In the genomic region with DNA sequence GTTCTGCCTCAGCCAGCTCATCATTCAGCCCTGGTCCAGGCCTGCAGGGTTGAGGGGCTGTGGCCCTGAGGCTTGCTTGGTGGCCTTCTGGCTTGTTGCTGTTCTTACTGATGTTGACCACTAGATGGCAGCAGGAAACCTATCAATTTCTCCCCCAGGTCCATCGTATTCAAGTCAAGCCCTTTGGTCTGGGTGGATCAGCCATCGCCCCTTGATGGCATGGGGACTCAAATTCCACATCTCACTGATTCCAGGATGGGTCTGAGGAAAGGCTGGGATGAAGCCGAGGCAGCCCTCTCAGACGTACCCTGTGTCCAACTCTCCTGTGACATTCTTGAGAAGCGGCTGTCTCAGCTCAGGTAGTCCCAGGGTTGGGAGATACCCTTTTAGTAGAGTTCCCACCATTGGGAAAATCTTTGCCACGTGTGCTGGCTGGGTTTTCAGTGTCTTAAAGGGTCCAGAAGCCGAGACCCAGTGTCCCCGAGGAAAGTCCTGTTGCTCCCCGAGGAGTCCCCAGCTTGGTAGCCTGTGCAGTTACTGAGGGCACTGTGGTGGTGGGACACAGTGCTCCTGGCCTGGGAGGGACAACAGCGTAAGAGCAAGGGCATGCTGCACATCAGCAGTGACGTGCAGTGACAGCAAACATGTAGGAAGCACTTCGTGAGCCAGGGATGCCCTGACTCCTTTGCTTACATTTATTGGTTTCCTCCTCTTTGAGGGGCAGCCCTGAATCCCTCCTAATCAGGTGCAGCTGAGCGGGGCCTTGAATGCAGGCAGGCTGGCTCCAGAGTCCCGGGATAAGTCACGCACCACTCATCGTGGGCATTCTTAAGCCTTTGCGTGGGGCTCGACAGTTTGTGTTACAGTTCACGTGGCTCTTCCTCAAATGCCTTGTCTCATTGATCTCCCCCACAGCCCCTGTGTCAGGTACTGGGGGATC, we compare ENCODE assay signal across 8 cellular contexts. TPM values are rescaled to one million over a fixed set of nuclear protein-coding genes. Genes with fewer than 3 reads are reported as not detected.
DNase-seq lines count a peak whose midpoint lies in the region; ATAC-seq, FAIRE-seq and TF ChIP-seq lines count a peak whose summit lies in the region.

No MANE protein-coding gene starts in this region.

- ATAC-seq in effector memory CD8-positive, alpha-beta T cell (replicated peaks), result peak; percentile 59
- ATAC-seq in GM19395 (IDR thresholded peaks at IDR 0.05; ENCODE audit: unreplicated experiment), result no peak

- H3K4me3 ChIP-seq in AG10803 (ENCODE audit: low read length), result no peak overlapping the region

- H3K27me3 Mint-ChIP-seq in effector memory CD8-positive, alpha-beta T cell, result peaks cover 65 to 88% of the 10 kb centered on the region in 2 donors

- FAIRE-seq in GM19239 (lab: Jason Lieb, UNC), result peak; percentile 82

- H3K4me3 Mint-ChIP-seq in effector memory CD8-positive, alpha-beta T cell, result no peak overlapping the region

- peak; percentile 84 for TF ChIP-seq CTCF in AG10803 (conservative IDR thresholded peaks at IDR 0.05; ENCODE audit: low read length)

- DNase-seq in AG10803 (ENCODE audit: low read depth) (peak; percentile 77), GM19239 (ENCODE audit: insufficient read length, low spot score) (peak; percentile 80), NCI-H2171 treated with DMSO at 0.1 percent for 48 hours (lab: John Stamatoyannopoulos, UW) (peak; percentile 80), lung microvascular endothelial cell (ENCODE audit: low read depth in 2 of 2) (peak; percentile 87 to 89), superior temporal gyrus (ENCODE audit: extremely low spot score) (peak; percentile 85)
- DNase-seq in activated CD4-positive, alpha-beta T cell treated with anti-CD3 and anti-CD28 coated beads for 48 hours, result peak; percentile 46
- DNase-seq in effector memory CD8-positive, alpha-beta T cell, result peak; percentile 15 to 37 (median 24)

- no peaks in the 10 kb centered on the region for H3K36me3 Mint-ChIP-seq in effector memory CD8-positive, alpha-beta T cell (ENCODE audit: insufficient read depth)

- no peaks in the 10 kb centered on the region for H3K9me3 Mint-ChIP-seq in effector memory CD8-positive, alpha-beta T cell

- no peak overlapping the region for H3K27ac Mint-ChIP-seq in effector memory CD8-positive, alpha-beta T cell

- H3K4me1 Mint-ChIP-seq in effector memory CD8-positive, alpha-beta T cell (ENCODE audit: low read depth in 2 of 2), result peaks cover 0 to 4% of the 10 kb centered on the region in 2 donors

RNA-seq across cellular contexts. Expression of gene TSPAN9, which starts 58.6 kb away (rescaled TPM):
- 74.1 and 83.7 TPM in 2 replicates for total RNA-seq in lung microvascular endothelial cell

Comparison
In these comparisons a context has a peak if more than half of its experiments do, and no peak if none do; other contexts are left out.
1. DNase-seq: peak in every context shown above with its lines; median percentile 88 in lung microvascular endothelial cell; 85 in superior temporal gyrus; 80 in GM19239; 80 in NCI-H2171 treated with DMSO at 0.1 percent for 48 hours; 77 in AG10803; 46 in activated CD4-positive, alpha-beta T cell treated with anti-CD3 and anti-CD28 coated beads for 48 hours; 24 in effector memory CD8-positive, alpha-beta T cell.